In the genomic region with DNA sequence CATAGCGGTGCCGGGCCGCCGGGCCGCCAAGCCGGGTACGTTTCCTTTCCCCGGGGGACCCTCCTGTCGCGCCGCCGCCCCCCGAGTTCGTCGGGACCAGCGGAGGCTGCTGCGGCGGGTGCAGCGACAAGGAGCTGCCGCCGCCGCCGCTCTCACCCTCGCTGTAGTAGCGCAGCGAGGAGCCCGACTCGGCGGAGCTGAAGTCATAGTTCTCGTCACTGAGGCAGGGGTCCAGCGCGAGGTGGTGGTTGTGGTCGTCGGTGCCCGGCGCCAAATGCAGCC, we compare ENCODE assay signal across 1 cellular context.
TF ChIP-seq lines count a peak whose summit lies in the region.

No MANE protein-coding gene starts in this region.

TF ChIP-seq in HepG2, 621 proteins besides CTCF, POLR2A, EP300 and RAD21 (continued from another document and continues in another):
- TF ChIP-seq, protein P1, sequence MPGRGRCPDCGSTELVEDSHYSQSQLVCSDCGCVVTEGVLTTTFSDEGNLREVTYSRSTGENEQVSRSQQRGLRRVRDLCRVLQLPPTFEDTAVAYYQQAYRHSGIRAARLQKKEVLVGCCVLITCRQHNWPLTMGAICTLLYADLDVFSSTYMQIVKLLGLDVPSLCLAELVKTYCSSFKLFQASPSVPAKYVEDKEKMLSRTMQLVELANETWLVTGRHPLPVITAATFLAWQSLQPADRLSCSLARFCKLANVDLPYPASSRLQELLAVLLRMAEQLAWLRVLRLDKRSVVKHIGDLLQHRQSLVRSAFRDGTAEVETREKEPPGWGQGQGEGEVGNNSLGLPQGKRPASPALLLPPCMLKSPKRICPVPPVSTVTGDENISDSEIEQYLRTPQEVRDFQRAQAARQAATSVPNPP (CRISPR knock-in tag; IDR thresholded peaks at IDR 0.05): no peak
- TF ChIP-seq MAFG (CRISPR knock-in tag; IDR thresholded peaks at IDR 0.05) (no peak), ZNF335 (CRISPR knock-in tag; IDR thresholded peaks at IDR 0.05) (no peak), ZNF33B (CRISPR knock-in tag; IDR thresholded peaks at IDR 0.05) (no peak), YEATS2 (CRISPR knock-in tag; IDR thresholded peaks at IDR 0.05; ENCODE audit: borderline replicate concordance) (no peak), ZNF441 (CRISPR knock-in tag; IDR thresholded peaks at IDR 0.05; ENCODE audit: borderline replicate concordance) (no peak), HES4 (CRISPR knock-in tag; IDR thresholded peaks at IDR 0.05; ENCODE audit: borderline replicate concordance) (no peak), JUN (CRISPR knock-in tag; IDR thresholded peaks at IDR 0.05) (no peak), NR2F2 (IDR thresholded peaks at IDR 0.05; ENCODE audit: borderline replicate concordance, low read depth) (no peak), NR2F6 (IDR thresholded peaks at IDR 0.05) (no peak), NR2F6 (CRISPR knock-in tag; IDR thresholded peaks at IDR 0.05) (no peak), RBM39 (IDR thresholded peaks at IDR 0.05; ENCODE audit: low read depth, low read length, poor library complexity, severe bottlenecking) (peak; percentile 38), NR2F1 (CRISPR knock-in tag; IDR thresholded peaks at IDR 0.05) (no peak), NFATC3 (CRISPR knock-in tag; IDR thresholded peaks at IDR 0.05) (no peak), ZBTB7A (CRISPR knock-in tag; IDR thresholded peaks at IDR 0.05) (no peak), RFXANK (CRISPR knock-in tag; IDR thresholded peaks at IDR 0.05) (no peak), ZNF709 (CRISPR knock-in tag; IDR thresholded peaks at IDR 0.05) (0 out of 2 replicates have a peak, but pooled peaks have one; percentile 10), CCDC6 (CRISPR knock-in tag; IDR thresholded peaks at IDR 0.05) (no peak), ZNF337 (CRISPR knock-in tag; IDR thresholded peaks at IDR 0.05; ENCODE audit: borderline replicate concordance, low read depth) (no peak), PHF8 (CRISPR knock-in tag; IDR thresholded peaks at IDR 0.05) (peak; percentile 51; the same call in 1 of the 2 replicates), SAP130 (CRISPR knock-in tag; IDR thresholded peaks at IDR 0.05; ENCODE audit: low read depth) (0 out of 2 replicates have a peak, but pooled peaks have one; percentile 7), ZNF772 (CRISPR knock-in tag; IDR thresholded peaks at IDR 0.05) (no peak), NFE2L2 (IDR thresholded peaks at IDR 0.05; ENCODE audit: low read length) (no peak), ZNF781 (CRISPR knock-in tag; IDR thresholded peaks at IDR 0.05; ENCODE audit: borderline replicate concordance, not compliant biosample characterization) (no peak), MATR3 (CRISPR knock-in tag; IDR thresholded peaks at IDR 0.05) (no peak), ZNF891 (CRISPR knock-in tag; IDR thresholded peaks at IDR 0.05) (peak; percentile 4; the same call in 1 of the 2 replicates), ZNF451 (CRISPR knock-in tag; IDR thresholded peaks at IDR 0.05) (0 out of 2 replicates have a peak, but pooled peaks have one; percentile 14)
- TF ChIP-seq, protein P2, sequence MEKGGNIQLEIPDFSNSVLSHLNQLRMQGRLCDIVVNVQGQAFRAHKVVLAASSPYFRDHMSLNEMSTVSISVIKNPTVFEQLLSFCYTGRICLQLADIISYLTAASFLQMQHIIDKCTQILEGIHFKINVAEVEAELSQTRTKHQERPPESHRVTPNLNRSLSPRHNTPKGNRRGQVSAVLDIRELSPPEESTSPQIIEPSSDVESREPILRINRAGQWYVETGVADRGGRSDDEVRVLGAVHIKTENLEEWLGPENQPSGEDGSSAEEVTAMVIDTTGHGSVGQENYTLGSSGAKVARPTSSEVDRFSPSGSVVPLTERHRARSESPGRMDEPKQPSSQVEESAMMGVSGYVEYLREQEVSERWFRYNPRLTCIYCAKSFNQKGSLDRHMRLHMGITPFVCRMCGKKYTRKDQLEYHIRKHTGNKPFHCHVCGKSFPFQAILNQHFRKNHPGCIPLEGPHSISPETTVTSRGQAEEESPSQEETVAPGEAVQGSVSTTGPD (CRISPR knock-in tag; IDR thresholded peaks at IDR 0.05): no peak
- TF ChIP-seq, protein P3, sequence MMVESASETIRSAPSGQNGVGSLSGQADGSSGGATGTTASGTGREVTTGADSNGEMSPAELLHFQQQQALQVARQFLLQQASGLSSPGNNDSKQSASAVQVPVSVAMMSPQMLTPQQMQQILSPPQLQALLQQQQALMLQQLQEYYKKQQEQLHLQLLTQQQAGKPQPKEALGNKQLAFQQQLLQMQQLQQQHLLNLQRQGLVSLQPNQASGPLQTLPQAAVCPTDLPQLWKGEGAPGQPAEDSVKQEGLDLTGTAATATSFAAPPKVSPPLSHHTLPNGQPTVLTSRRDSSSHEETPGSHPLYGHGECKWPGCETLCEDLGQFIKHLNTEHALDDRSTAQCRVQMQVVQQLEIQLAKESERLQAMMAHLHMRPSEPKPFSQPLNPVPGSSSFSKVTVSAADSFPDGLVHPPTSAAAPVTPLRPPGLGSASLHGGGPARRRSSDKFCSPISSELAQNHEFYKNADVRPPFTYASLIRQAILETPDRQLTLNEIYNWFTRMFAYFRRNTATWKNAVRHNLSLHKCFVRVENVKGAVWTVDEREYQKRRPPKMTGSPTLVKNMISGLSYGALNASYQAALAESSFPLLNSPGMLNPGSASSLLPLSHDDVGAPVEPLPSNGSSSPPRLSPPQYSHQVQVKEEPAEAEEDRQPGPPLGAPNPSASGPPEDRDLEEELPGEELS (CRISPR knock-in tag; IDR thresholded peaks at IDR 0.05): peak; percentile 0; the same call in 1 of the 2 replicates
- TF ChIP-seq, protein P4, sequence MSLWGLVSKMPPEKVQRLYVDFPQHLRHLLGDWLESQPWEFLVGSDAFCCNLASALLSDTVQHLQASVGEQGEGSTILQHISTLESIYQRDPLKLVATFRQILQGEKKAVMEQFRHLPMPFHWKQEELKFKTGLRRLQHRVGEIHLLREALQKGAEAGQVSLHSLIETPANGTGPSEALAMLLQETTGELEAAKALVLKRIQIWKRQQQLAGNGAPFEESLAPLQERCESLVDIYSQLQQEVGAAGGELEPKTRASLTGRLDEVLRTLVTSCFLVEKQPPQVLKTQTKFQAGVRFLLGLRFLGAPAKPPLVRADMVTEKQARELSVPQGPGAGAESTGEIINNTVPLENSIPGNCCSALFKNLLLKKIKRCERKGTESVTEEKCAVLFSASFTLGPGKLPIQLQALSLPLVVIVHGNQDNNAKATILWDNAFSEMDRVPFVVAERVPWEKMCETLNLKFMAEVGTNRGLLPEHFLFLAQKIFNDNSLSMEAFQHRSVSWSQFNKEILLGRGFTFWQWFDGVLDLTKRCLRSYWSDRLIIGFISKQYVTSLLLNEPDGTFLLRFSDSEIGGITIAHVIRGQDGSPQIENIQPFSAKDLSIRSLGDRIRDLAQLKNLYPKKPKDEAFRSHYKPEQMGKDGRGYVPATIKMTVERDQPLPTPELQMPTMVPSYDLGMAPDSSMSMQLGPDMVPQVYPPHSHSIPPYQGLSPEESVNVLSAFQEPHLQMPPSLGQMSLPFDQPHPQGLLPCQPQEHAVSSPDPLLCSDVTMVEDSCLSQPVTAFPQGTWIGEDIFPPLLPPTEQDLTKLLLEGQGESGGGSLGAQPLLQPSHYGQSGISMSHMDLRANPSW (CRISPR knock-in tag; IDR thresholded peaks at IDR 0.05; ENCODE audit: borderline replicate concordance): no peak
- TF ChIP-seq, protein P5, sequence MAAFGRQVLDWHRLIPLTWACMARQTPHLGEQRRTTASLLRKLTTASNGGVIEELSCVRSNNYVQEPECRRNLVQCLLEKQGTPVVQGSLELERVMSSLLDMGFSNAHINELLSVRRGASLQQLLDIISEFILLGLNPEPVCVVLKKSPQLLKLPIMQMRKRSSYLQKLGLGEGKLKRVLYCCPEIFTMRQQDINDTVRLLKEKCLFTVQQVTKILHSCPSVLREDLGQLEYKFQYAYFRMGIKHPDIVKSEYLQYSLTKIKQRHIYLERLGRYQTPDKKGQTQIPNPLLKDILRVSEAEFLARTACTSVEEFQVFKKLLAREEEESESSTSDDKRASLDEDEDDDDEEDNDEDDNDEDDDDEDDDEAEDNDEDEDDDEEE (CRISPR knock-in tag; IDR thresholded peaks at IDR 0.05): peak; percentile 75; the same call in 1 of the 2 replicates
- TF ChIP-seq, protein P6, sequence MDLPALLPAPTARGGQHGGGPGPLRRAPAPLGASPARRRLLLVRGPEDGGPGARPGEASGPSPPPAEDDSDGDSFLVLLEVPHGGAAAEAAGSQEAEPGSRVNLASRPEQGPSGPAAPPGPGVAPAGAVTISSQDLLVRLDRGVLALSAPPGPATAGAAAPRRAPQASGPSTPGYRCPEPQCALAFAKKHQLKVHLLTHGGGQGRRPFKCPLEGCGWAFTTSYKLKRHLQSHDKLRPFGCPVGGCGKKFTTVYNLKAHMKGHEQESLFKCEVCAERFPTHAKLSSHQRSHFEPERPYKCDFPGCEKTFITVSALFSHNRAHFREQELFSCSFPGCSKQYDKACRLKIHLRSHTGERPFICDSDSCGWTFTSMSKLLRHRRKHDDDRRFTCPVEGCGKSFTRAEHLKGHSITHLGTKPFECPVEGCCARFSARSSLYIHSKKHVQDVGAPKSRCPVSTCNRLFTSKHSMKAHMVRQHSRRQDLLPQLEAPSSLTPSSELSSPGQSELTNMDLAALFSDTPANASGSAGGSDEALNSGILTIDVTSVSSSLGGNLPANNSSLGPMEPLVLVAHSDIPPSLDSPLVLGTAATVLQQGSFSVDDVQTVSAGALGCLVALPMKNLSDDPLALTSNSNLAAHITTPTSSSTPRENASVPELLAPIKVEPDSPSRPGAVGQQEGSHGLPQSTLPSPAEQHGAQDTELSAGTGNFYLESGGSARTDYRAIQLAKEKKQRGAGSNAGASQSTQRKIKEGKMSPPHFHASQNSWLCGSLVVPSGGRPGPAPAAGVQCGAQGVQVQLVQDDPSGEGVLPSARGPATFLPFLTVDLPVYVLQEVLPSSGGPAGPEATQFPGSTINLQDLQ (CRISPR knock-in tag; IDR thresholded peaks at IDR 0.05): no peak
- TF ChIP-seq, protein P7, sequence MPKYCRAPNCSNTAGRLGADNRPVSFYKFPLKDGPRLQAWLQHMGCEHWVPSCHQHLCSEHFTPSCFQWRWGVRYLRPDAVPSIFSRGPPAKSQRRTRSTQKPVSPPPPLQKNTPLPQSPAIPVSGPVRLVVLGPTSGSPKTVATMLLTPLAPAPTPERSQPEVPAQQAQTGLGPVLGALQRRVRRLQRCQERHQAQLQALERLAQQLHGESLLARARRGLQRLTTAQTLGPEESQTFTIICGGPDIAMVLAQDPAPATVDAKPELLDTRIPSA (CRISPR knock-in tag; IDR thresholded peaks at IDR 0.05; ENCODE audit: borderline replicate concordance): no peak
- TF ChIP-seq, protein P8, sequence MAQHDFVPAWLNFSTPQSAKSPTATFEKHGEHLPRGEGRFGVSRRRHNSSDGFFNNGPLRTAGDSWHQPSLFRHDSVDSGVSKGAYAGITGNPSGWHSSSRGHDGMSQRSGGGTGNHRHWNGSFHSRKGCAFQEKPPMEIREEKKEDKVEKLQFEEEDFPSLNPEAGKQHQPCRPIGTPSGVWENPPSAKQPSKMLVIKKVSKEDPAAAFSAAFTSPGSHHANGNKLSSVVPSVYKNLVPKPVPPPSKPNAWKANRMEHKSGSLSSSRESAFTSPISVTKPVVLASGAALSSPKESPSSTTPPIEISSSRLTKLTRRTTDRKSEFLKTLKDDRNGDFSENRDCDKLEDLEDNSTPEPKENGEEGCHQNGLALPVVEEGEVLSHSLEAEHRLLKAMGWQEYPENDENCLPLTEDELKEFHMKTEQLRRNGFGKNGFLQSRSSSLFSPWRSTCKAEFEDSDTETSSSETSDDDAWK (CRISPR knock-in tag; IDR thresholded peaks at IDR 0.05): no peak
- TF ChIP-seq, protein P9, sequence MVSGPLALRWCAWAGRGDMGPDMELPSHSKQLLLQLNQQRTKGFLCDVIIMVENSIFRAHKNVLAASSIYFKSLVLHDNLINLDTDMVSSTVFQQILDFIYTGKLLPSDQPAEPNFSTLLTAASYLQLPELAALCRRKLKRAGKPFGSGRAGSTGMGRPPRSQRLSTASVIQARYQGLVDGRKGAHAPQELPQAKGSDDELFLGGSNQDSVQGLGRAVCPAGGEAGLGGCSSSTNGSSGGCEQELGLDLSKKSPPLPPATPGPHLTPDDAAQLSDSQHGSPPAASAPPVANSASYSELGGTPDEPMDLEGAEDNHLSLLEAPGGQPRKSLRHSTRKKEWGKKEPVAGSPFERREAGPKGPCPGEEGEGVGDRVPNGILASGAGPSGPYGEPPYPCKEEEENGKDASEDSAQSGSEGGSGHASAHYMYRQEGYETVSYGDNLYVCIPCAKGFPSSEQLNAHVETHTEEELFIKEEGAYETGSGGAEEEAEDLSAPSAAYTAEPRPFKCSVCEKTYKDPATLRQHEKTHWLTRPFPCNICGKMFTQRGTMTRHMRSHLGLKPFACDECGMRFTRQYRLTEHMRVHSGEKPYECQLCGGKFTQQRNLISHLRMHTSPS (CRISPR knock-in tag; IDR thresholded peaks at IDR 0.05; ENCODE audit: low read depth): no peak
- TF ChIP-seq, protein P10, sequence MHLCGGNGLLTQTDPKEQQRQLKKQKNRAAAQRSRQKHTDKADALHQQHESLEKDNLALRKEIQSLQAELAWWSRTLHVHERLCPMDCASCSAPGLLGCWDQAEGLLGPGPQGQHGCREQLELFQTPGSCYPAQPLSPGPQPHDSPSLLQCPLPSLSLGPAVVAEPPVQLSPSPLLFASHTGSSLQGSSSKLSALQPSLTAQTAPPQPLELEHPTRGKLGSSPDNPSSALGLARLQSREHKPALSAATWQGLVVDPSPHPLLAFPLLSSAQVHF (CRISPR knock-in tag; IDR thresholded peaks at IDR 0.05): peak; percentile 76; the same call in 1 of the 2 replicates
- TF ChIP-seq, protein P11, sequence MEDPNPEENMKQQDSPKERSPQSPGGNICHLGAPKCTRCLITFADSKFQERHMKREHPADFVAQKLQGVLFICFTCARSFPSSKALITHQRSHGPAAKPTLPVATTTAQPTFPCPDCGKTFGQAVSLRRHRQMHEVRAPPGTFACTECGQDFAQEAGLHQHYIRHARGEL (CRISPR knock-in tag; IDR thresholded peaks at IDR 0.05): no peak
- TF ChIP-seq, protein P12, sequence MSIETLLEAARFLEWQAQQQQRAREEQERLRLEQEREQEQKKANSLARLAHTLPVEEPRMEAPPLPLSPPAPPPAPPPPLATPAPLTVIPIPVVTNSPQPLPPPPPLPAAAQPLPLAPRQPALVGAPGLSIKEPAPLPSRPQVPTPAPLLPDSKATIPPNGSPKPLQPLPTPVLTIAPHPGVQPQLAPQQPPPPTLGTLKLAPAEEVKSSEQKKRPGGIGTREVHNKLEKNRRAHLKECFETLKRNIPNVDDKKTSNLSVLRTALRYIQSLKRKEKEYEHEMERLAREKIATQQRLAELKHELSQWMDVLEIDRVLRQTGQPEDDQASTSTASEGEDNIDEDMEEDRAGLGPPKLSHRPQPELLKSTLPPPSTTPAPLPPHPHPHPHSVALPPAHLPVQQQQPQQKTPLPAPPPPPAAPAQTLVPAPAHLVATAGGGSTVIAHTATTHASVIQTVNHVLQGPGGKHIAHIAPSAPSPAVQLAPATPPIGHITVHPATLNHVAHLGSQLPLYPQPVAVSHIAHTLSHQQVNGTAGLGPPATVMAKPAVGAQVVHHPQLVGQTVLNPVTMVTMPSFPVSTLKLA (IDR thresholded peaks at IDR 0.05): no peak
- TF ChIP-seq, protein P13, sequence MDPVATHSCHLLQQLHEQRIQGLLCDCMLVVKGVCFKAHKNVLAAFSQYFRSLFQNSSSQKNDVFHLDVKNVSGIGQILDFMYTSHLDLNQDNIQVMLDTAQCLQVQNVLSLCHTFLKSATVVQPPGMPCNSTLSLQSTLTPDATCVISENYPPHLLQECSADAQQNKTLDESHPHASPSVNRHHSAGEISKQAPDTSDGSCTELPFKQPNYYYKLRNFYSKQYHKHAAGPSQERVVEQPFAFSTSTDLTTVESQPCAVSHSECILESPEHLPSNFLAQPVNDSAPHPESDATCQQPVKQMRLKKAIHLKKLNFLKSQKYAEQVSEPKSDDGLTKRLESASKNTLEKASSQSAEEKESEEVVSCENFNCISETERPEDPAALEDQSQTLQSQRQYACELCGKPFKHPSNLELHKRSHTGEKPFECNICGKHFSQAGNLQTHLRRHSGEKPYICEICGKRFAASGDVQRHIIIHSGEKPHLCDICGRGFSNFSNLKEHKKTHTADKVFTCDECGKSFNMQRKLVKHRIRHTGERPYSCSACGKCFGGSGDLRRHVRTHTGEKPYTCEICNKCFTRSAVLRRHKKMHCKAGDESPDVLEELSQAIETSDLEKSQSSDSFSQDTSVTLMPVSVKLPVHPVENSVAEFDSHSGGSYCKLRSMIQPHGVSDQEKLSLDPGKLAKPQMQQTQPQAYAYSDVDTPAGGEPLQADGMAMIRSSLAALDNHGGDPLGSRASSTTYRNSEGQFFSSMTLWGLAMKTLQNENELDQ (CRISPR knock-in tag; IDR thresholded peaks at IDR 0.05; ENCODE audit: borderline replicate concordance): no peak
